ENCODE assay signal across 12 cellular contexts in genomic region chr22:46050916-46051614, GRCh38.
A peak's percentile ranks its signal among the peaks of the same experiment; 100 is the strongest.
DNase-seq lines count a peak whose midpoint lies in the region; ATAC-seq and TF ChIP-seq lines count a peak whose summit lies in the region.
"Had no signal": no experiment of that assay in that cellular context is flagged by ENCODE, and none has a peak within 500 bp of the region (broad histone marks: within the 10 kb centered on the region; RNA-seq: fewer than 3 reads in every experiment).

No MANE protein-coding gene starts in this region.

- H3K27me3 ChIP-seq in Loucy (ENCODE audit: insufficient read depth, low read length, poor library complexity, severe bottlenecking) = no peaks in the 10 kb centered on the region
- H3K27me3 ChIP-seq in ascending aorta = no peaks in the 10 kb centered on the region
- H3K27me3 ChIP-seq in spleen (replicated peaks in 1 of 7) = no peaks in the 10 kb centered on the region

- H3K79me2 ChIP-seq in Loucy (ENCODE audit: insufficient read depth, low read length) = peaks cover 96% of the 10 kb centered on the region

- H4K20me1 ChIP-seq in Loucy (ENCODE audit: insufficient read depth, low read length, poor library complexity, severe bottlenecking) = no peaks in the 10 kb centered on the region

- peak overlapping the region; percentile 89 for H3K4me2 ChIP-seq in Loucy (ENCODE audit: low read depth, low read length, poor library complexity, severe bottlenecking)
- H3K4me2 ChIP-seq: SK-N-SH had no signal

- intact Hi-C loops in ascending aorta (cut with DNase I) (loop anchor here (5.0 to 10.0 kb wide), 2 partner anchors 39 to 54 kb away; no protein-coding TSS in a partner anchor), spleen (cut with DNase I; ENCODE audit: low total_unique reads) (no loop called here)

- H3K4me1 ChIP-seq in Loucy (ENCODE audit: insufficient read depth, low read length, poor library complexity, severe bottlenecking) (peaks cover 81% of the 10 kb centered on the region), ascending aorta (peaks cover 33 to 59% of the 10 kb centered on the region in 2 donors), spleen (peaks cover 34 to 97% (median 90%) of the 10 kb centered on the region in 6 donors)

- no peak for TF ChIP-seq POLR2A in spleen (IDR thresholded peaks at IDR 0.05)

- ATAC-seq in left lobe of liver (no peak), GM19328 (IDR thresholded peaks at IDR 0.05; ENCODE audit: unreplicated experiment) (no peak)
- ATAC-seq: HCT116 had no signal

- H3K36me3 ChIP-seq in Loucy (ENCODE audit: insufficient read depth, low read length) = no peaks in the 10 kb centered on the region
- no peaks in the 10 kb centered on the region for H3K36me3 ChIP-seq in ascending aorta
- H3K36me3 ChIP-seq in spleen = no peaks in the 10 kb centered on the region

- H3K9me3 ChIP-seq in Loucy (ENCODE audit: insufficient read depth, low read depth, low read length) (no peaks in the 10 kb centered on the region), ascending aorta (no peaks in the 10 kb centered on the region), spleen (no peaks in the 10 kb centered on the region)
- H3K9me3 ChIP-seq: SK-N-SH had no signal

- H3K27ac ChIP-seq in ascending aorta (peak overlapping the region; percentile 97 to 98), spleen (peak overlapping the region; percentile 97 to 99 (median 98))

- WGBS in spleen, 5 donors = 65 to 73% (median 69%) methylated on average over 11 of the region's 11 CpGs

- H3K4me3 ChIP-seq in Loucy (ENCODE audit: low read length, poor library complexity, severe bottlenecking) (no peak overlapping the region), ascending aorta (no peak overlapping the region), spleen (peak overlapping the region in 1 of 8 donors; percentile 21)

- no peak for TF ChIP-seq CTCF in Loucy (conservative IDR thresholded peaks at IDR 0.05; ENCODE audit: low read length)
- no peak for TF ChIP-seq CTCF in ascending aorta (IDR thresholded peaks at IDR 0.05)
- no peak for TF ChIP-seq CTCF in spleen (IDR thresholded peaks at IDR 0.05 in 8 of 11, conservative IDR thresholded peaks at IDR 0.05 in 3 of 11)

- peak; percentile 6 to 60 for DNase-seq in ascending aorta (ENCODE audit: low spot score in 2 of 2)
- peak; percentile 44 for DNase-seq in left lobe of liver (ENCODE audit: low spot score)
- peak; percentile 79 for DNase-seq in spleen
- no peak for DNase-seq in NCI-H1694 (lab: John Stamatoyannopoulos, UW)
- DNase-seq in stimulated activated CD4-positive, alpha-beta T cell treated with anti-CD3 and anti-CD28 coated beads, Interleukin-4, amount 100 ng/mL, for 1 hour = no peak
- DNase-seq in midbrain (lab: John Stamatoyannopoulos, UW) = no peak
- DNase-seq: activated T-cell treated with anti-CD3 and anti-CD28 coated beads, Interleukin-2, amount 50 U/mL, for 1 hour; SK-N-SH; stimulated activated CD4-positive, alpha-beta T cell treated with anti-CD3 and anti-CD28 coated beads, Interleukin-4, amount 100 ng/mL, for 24 hours had no signal

- H3K9me2 ChIP-seq in Loucy (replicated peaks; ENCODE audit: low read depth, low read length) = no peaks in the 10 kb centered on the region
- H3K9me2 ChIP-seq: SK-N-SH had no signal

- no peak overlapping the region for H2AFZ ChIP-seq in Loucy (ENCODE audit: low read length)

- H3K9ac ChIP-seq in Loucy (ENCODE audit: low read depth, low read length, poor library complexity, severe bottlenecking) = peak overlapping the region; percentile 98
- H3K9ac ChIP-seq: SK-N-SH had no signal

- 0 out of 2 replicates have a peak, but pooled peaks cover 6% of the 10 kb centered on the region for H3F3A ChIP-seq in Loucy (ENCODE audit: low read depth)

Comparison
In these comparisons a context has a peak if more than half of its experiments do, and no peak if none do; other contexts are left out.
1. DNase-seq: peak in ascending aorta (2 of 2), left lobe of liver (single experiment) and spleen (single experiment); none in NCI-H1694 (single experiment), stimulated activated CD4-positive, alpha-beta T cell treated with anti-CD3 and anti-CD28 coated beads, Interleukin-4, amount 100 ng/mL, for 1 hour (single experiment) and midbrain (single experiment).